Comparison of ENCODE assay signal across 13 cellular contexts in genomic region chr17:17073627-17074521, GRCh38. TPM values are rescaled to one million over a fixed set of nuclear protein-coding genes. Genes with fewer than 3 reads are reported as not detected.
DNase-seq lines count a peak whose midpoint lies in the region; ATAC-seq, FAIRE-seq and TF ChIP-seq lines count a peak whose summit lies in the region.
"Had no signal": no experiment of that assay in that cellular context is flagged by ENCODE, and none has a peak within 500 bp of the region (broad histone marks: within the 10 kb centered on the region; RNA-seq: fewer than 3 reads in every experiment).

No MANE protein-coding gene starts in this region.

- H3K4me3 ChIP-seq in HepG2 (replicated peaks in 1 of 3; ENCODE audit: insufficient read depth in 1 of 3, low read depth in 2 of 3, low read length in 3 of 3) (no peak overlapping the region), vagina (no peak overlapping the region), small intestine (ENCODE audit: low read depth in 1 of 2, low read length in 2 of 2) (no peak overlapping the region)
- H3K4me3 ChIP-seq: body of pancreas had no signal

- no peaks in the 10 kb centered on the region for H3K9me3 Mint-ChIP-seq in natural killer cell
- no peaks in the 10 kb centered on the region for H3K9me3 Mint-ChIP-seq in natural killer cell treated with Interleukin-12 subunit alpha and Interleukin-12 subunit beta and Interleukin-15 and Interleukin-18, amount 100 ng/mL, for 72 hours
- no peaks in the 10 kb centered on the region for H3K9me3 Mint-ChIP-seq in central memory CD8-positive, alpha-beta T cell
- no peaks in the 10 kb centered on the region for H3K9me3 Mint-ChIP-seq in activated T-helper 1 cell treated with anti-CD3 and anti-CD28 coated beads, Interleukin-12 subunit alpha, Interleukin-12 subunit beta, Interleukin-2, Interleukin-4 antibody, amounts not matched to agents 30 ng/mL and 10 ng/mL and 1 ng/mL, durations not matched to agents 14 hours and 24 hours and 36 hours

- no peaks in the 10 kb centered on the region for H3K27me3 ChIP-seq in HepG2 (ENCODE audit: control insufficient read depth in 1 of 2, insufficient read depth in 2 of 2, low read length in 2 of 2)
- H3K27me3 ChIP-seq in vagina: no peaks in the 10 kb centered on the region
- H3K27me3 ChIP-seq in small intestine (ENCODE audit: control insufficient read depth in 2 of 2, insufficient read depth in 2 of 2, low read length in 2 of 2): no peaks in the 10 kb centered on the region
- H3K27me3 ChIP-seq: body of pancreas had no signal

- ATAC-seq in natural killer cell: peak in 1 of 3 donors; percentile 14
- ATAC-seq in natural killer cell treated with Interleukin-12 subunit alpha and Interleukin-12 subunit beta and Interleukin-15 and Interleukin-18, amount 100 ng/mL, for 72 hours: no peak
- no peak for ATAC-seq in central memory CD8-positive, alpha-beta T cell (replicated peaks; ENCODE audit: extremely low read depth, poor library complexity, severe bottlenecking)
- no peak for ATAC-seq in HepG2
- no peak for ATAC-seq in GM18498 (IDR thresholded peaks at IDR 0.05; ENCODE audit: unreplicated experiment)
- ATAC-seq: body of pancreas; naive thymus-derived CD4-positive, alpha-beta T cell had no signal

- WGBS in HepG2 (ENCODE audit: low lambda C conversion rate): 93% methylated on average over 12 of the region's 13 CpGs
- WGBS in small intestine, 3 donors: 78 to 89% (median 86%) methylated on average over 13 of the region's 13 CpGs

- H3K4me2 ChIP-seq in HepG2 (ENCODE audit: low read depth, low read length): no peak overlapping the region

- TF ChIP-seq EP300 in HepG2 (IDR thresholded peaks at IDR 0.05; ENCODE audit: low read depth in 2 of 2, low read length in 2 of 2) (no peak), HepG2 (CRISPR knock-in tag; IDR thresholded peaks at IDR 0.05; ENCODE audit: borderline replicate concordance) (no peak)

- in situ Hi-C loops in HepG2 (cut with HindIII; ENCODE audit: extremely low pct_ligation_motif_present, low pct_unique_long_range_greater_than_20kb): no loop called here

- no peak for TF ChIP-seq POLR2A in HepG2 (IDR thresholded peaks at IDR 0.05; ENCODE audit: insufficient read depth in 1 of 2, low read depth in 2 of 2, low read length in 2 of 2)
- TF ChIP-seq POLR2A in vagina (IDR thresholded peaks at IDR 0.05): no peak

- CTCF ChIA-PET in HepG2 (lab: Yijun Ruan, JAX; ENCODE audit: low intra/inter-chr PET ratio, low total read pairs): no interaction called here

- H3K9me3 ChIP-seq in HepG2 (ENCODE audit: low read length) (0 out of 2 replicates have a peak, but pooled peaks cover 4% of the 10 kb centered on the region), vagina (no peaks in the 10 kb centered on the region), small intestine (ENCODE audit: control insufficient read depth, low read depth) (no peaks in the 10 kb centered on the region)
- H3K9me3 ChIP-seq: body of pancreas had no signal

- H3K36me3 Mint-ChIP-seq in natural killer cell: no peaks in the 10 kb centered on the region
- H3K36me3 Mint-ChIP-seq in natural killer cell treated with Interleukin-12 subunit alpha and Interleukin-12 subunit beta and Interleukin-15 and Interleukin-18, amount 100 ng/mL, for 72 hours: peaks cover 14% of the 10 kb centered on the region
- peaks cover 26% of the 10 kb centered on the region for H3K36me3 Mint-ChIP-seq in central memory CD8-positive, alpha-beta T cell (ENCODE audit: insufficient read depth)
- peaks cover 20% of the 10 kb centered on the region for H3K36me3 Mint-ChIP-seq in activated T-helper 1 cell treated with anti-CD3 and anti-CD28 coated beads, Interleukin-12 subunit alpha, Interleukin-12 subunit beta, Interleukin-2, Interleukin-4 antibody, amounts not matched to agents 30 ng/mL and 10 ng/mL and 1 ng/mL, durations not matched to agents 14 hours and 24 hours and 36 hours (ENCODE audit: low read depth)

- H3K4me1 Mint-ChIP-seq in natural killer cell: peaks cover 64 to 73% of the 10 kb centered on the region in 2 donors
- peaks cover 37 to 51% of the 10 kb centered on the region in 2 donors for H3K4me1 Mint-ChIP-seq in natural killer cell treated with Interleukin-12 subunit alpha and Interleukin-12 subunit beta and Interleukin-15 and Interleukin-18, amount 100 ng/mL, for 72 hours (ENCODE audit: low read depth in 2 of 2)
- peaks cover 79% of the 10 kb centered on the region for H3K4me1 Mint-ChIP-seq in central memory CD8-positive, alpha-beta T cell
- peaks cover 57% of the 10 kb centered on the region for H3K4me1 Mint-ChIP-seq in activated T-helper 1 cell treated with anti-CD3 and anti-CD28 coated beads, Interleukin-12 subunit alpha, Interleukin-12 subunit beta, Interleukin-2, Interleukin-4 antibody, amounts not matched to agents 30 ng/mL and 10 ng/mL and 1 ng/mL, durations not matched to agents 14 hours and 24 hours and 36 hours (ENCODE audit: low read depth)

- H3K9ac ChIP-seq in HepG2 (ENCODE audit: insufficient read depth, low read depth, low read length): no peak overlapping the region

- no peak for TF ChIP-seq RAD21 in HepG2 (CRISPR knock-in tag; IDR thresholded peaks at IDR 0.05)

- intact Hi-C loops in natural killer cell (cut with micrococcal nuclease) (no loop called here), HepG2 (cut with micrococcal nuclease; ENCODE audit: unreplicated experiment) (no loop called here), vagina (cut with DNase I) (no loop called here)
- intact Hi-C loops in activated T-helper 1 cell treated with anti-CD3 and anti-CD28 coated beads, Interleukin-12 subunit alpha, Interleukin-12 subunit beta, Interleukin-2, Interleukin-4 antibody, amounts not matched to agents 30 ng/mL and 10 ng/mL and 1 ng/mL, durations not matched to agents 14 hours and 24 hours and 36 hours (cut with micrococcal nuclease): no loop called here

- H2AFZ ChIP-seq in HepG2 (ENCODE audit: low read length): no peak overlapping the region

- TF ChIP-seq CTCF in natural killer cell (IDR thresholded peaks at IDR 0.05): no peak
- TF ChIP-seq CTCF in HepG2 (CRISPR knock-in tag; IDR thresholded peaks at IDR 0.05): no peak
- no peak for TF ChIP-seq CTCF in vagina (IDR thresholded peaks at IDR 0.05)

- peaks cover 28% of the 10 kb centered on the region for H3K79me2 ChIP-seq in HepG2 (ENCODE audit: insufficient read depth, low read length)

- peaks cover 36% of the 10 kb centered on the region for H3K4me1 ChIP-seq in HepG2 (ENCODE audit: insufficient read depth, low read length)
- peaks cover 81% of the 10 kb centered on the region for H3K4me1 ChIP-seq in vagina
- peaks cover 19 to 20% of the 10 kb centered on the region in 2 donors for H3K4me1 ChIP-seq in small intestine (ENCODE audit: control insufficient read depth in 2 of 2, insufficient read depth in 1 of 2, low read depth in 1 of 2, low read length in 1 of 2)

- peak overlapping the region; percentile 67 to 76 for H3K27ac Mint-ChIP-seq in natural killer cell
- no peak overlapping the region for H3K27ac Mint-ChIP-seq in natural killer cell treated with Interleukin-12 subunit alpha and Interleukin-12 subunit beta and Interleukin-15 and Interleukin-18, amount 100 ng/mL, for 72 hours
- peak overlapping the region; percentile 72 for H3K27ac Mint-ChIP-seq in central memory CD8-positive, alpha-beta T cell (ENCODE audit: low read depth)
- H3K27ac Mint-ChIP-seq in activated T-helper 1 cell treated with anti-CD3 and anti-CD28 coated beads, Interleukin-12 subunit alpha, Interleukin-12 subunit beta, Interleukin-2, Interleukin-4 antibody, amounts not matched to agents 30 ng/mL and 10 ng/mL and 1 ng/mL, durations not matched to agents 14 hours and 24 hours and 36 hours: no peak overlapping the region

- no peaks in the 10 kb centered on the region for H3K27me3 Mint-ChIP-seq in natural killer cell (ENCODE audit: low read depth in 2 of 2)
- no peaks in the 10 kb centered on the region for H3K27me3 Mint-ChIP-seq in natural killer cell treated with Interleukin-12 subunit alpha and Interleukin-12 subunit beta and Interleukin-15 and Interleukin-18, amount 100 ng/mL, for 72 hours
- no peaks in the 10 kb centered on the region for H3K27me3 Mint-ChIP-seq in central memory CD8-positive, alpha-beta T cell
- no peaks in the 10 kb centered on the region for H3K27me3 Mint-ChIP-seq in activated T-helper 1 cell treated with anti-CD3 and anti-CD28 coated beads, Interleukin-12 subunit alpha, Interleukin-12 subunit beta, Interleukin-2, Interleukin-4 antibody, amounts not matched to agents 30 ng/mL and 10 ng/mL and 1 ng/mL, durations not matched to agents 14 hours and 24 hours and 36 hours (ENCODE audit: insufficient read depth)
- H3K27me3 Mint-ChIP-seq: naive thymus-derived CD4-positive, alpha-beta T cell had no signal

- no peak for DNase-seq in natural killer cell
- DNase-seq in natural killer cell treated with Interleukin-12 subunit alpha and Interleukin-12 subunit beta and Interleukin-15 and Interleukin-18, amount 100 ng/mL, for 72 hours (ENCODE audit: low spot score): no peak
- DNase-seq in central memory CD8-positive, alpha-beta T cell (ENCODE audit: low spot score in 2 of 2): no peak
- no peak for DNase-seq in HepG2 (ENCODE audit: low spot score)
- no peak for DNase-seq in vagina (ENCODE audit: extremely low spot score in 2 of 2)
- DNase-seq in activated T-helper 1 cell treated with anti-CD3 and anti-CD28 coated beads, Interleukin-12 subunit alpha, Interleukin-12 subunit beta, Interleukin-2, Interleukin-4 antibody, amounts not matched to agents 30 ng/mL and 10 ng/mL and 1 ng/mL, durations not matched to agents 14 hours and 24 hours and 36 hours (ENCODE audit: low spot score): no peak
- no peak for DNase-seq in small intestine
- DNase-seq: MM.1S; naive thymus-derived CD4-positive, alpha-beta T cell; NCI-H446 treated with DMSO at 0.1 percent for 48 hours had no signal

- H3K27ac ChIP-seq in HepG2 (ENCODE audit: extremely low read length, insufficient read depth, low read length): no peak overlapping the region
- peak overlapping the region; percentile 64 for H3K27ac ChIP-seq in vagina
- no peak overlapping the region for H3K27ac ChIP-seq in small intestine (ENCODE audit: low read depth in 1 of 2, low read length in 1 of 2)
- H3K27ac ChIP-seq: body of pancreas had no signal

- H3K36me3 ChIP-seq in HepG2 (replicated peaks in 1 of 2; ENCODE audit: control insufficient read depth in 1 of 2, insufficient read depth in 2 of 2, low read length in 2 of 2) (peaks cover 3 to 20% of the 10 kb centered on the region in 2 experiments; a peak in 2 of 5 replicates), vagina (peaks cover 0 to 15% of the 10 kb centered on the region in 2 donors), small intestine (ENCODE audit: control insufficient read depth in 2 of 2, insufficient read depth in 2 of 2, low read length in 2 of 2) (peaks cover 0 to 3% of the 10 kb centered on the region in 2 donors)

- POLR2A ChIA-PET in HepG2 (lab: Yijun Ruan, JAX): no interaction called here

- no TSS peak for BruUV-seq in HepG2 (replicated peaks; lab: Mats Ljungman, UMichigan)

- no peak overlapping the region for H3K4me3 Mint-ChIP-seq in natural killer cell
- H3K4me3 Mint-ChIP-seq in natural killer cell treated with Interleukin-12 subunit alpha and Interleukin-12 subunit beta and Interleukin-15 and Interleukin-18, amount 100 ng/mL, for 72 hours: no peak overlapping the region
- H3K4me3 Mint-ChIP-seq in central memory CD8-positive, alpha-beta T cell: no peak overlapping the region
- no peak overlapping the region for H3K4me3 Mint-ChIP-seq in activated T-helper 1 cell treated with anti-CD3 and anti-CD28 coated beads, Interleukin-12 subunit alpha, Interleukin-12 subunit beta, Interleukin-2, Interleukin-4 antibody, amounts not matched to agents 30 ng/mL and 10 ng/mL and 1 ng/mL, durations not matched to agents 14 hours and 24 hours and 36 hours

- FAIRE-seq in HepG2 (lab: Jason Lieb, UNC) (no peak), small intestine (lab: Jason Lieb, UNC) (no peak)
- FAIRE-seq: GM18507 had no signal

- H4K20me1 ChIP-seq in HepG2 (ENCODE audit: insufficient read depth, low read length): no peaks in the 10 kb centered on the region

RNA-seq across cellular contexts. Expression of gene MPRIP, which starts 31.6 kb away (rescaled TPM):
- total RNA-seq in natural killer cell: 100 to 1,000 TPM; 225 to 272 (median 229) TPM
- 100 to 1,000 TPM; 158 to 216 TPM for total RNA-seq in natural killer cell treated with Interleukin-12 subunit alpha and Interleukin-12 subunit beta and Interleukin-15 and Interleukin-18, amount 100 ng/mL, for 72 hours
- total RNA-seq in HepG2 (2016; rRNA removed; fragmentation: Illumina TruSeq; extraction: Trizol): 43.6 and 50.2 TPM in 2 replicates
- 15.5 and 22.4 TPM in 2 replicates for total RNA-seq in HepG2 (2016; cell fraction: cytosol; rRNA removed; fragmentation: Illumina TruSeq; extraction: Trizol; ENCODE audit: low read depth)
- total RNA-seq in HepG2 (2016; cell fraction: insoluble cytoplasmic fraction; rRNA removed; fragmentation: Illumina TruSeq; extraction: Trizol): 35.4 and 49.2 TPM in 2 replicates
- total RNA-seq in HepG2 (2016; cell fraction: membrane; rRNA removed; fragmentation: Illumina TruSeq; extraction: Trizol): 44.2 and 45.8 TPM in 2 replicates
- total RNA-seq in HepG2 (2016; cell fraction: nucleus; rRNA removed; fragmentation: Illumina TruSeq; extraction: Trizol): 44.0 and 52.2 TPM in 2 replicates
- polyA plus RNA-seq in HepG2 (2011; rRNA removed): 42.9 and 52.4 TPM in 2 replicates
- polyA plus RNA-seq in HepG2 (2011; cell fraction: cytosol; rRNA removed): 27.7 and 33.6 TPM in 2 replicates
- 64.4 and 73.7 TPM in 2 replicates for polyA plus RNA-seq in HepG2 (2011; cell fraction: nucleus; rRNA removed)
- polyA plus RNA-seq in HepG2 (2012): 45.3 and 47.7 TPM in 2 replicates
- polyA plus RNA-seq in HepG2 (2016; cell fraction: cytosol; fragmentation: Illumina TruSeq; extraction: Trizol; ENCODE audit: low read depth): 21.2 and 23.7 TPM in 2 replicates
- 54.0 and 64.3 TPM in 2 replicates for polyA plus RNA-seq in HepG2 (2016; cell fraction: insoluble cytoplasmic fraction; fragmentation: Illumina TruSeq; extraction: Trizol; ENCODE audit: low read depth)
- 40.8 and 46.7 TPM in 2 replicates for polyA plus RNA-seq in HepG2 (2016; cell fraction: membrane; fragmentation: Illumina TruSeq; extraction: Trizol; ENCODE audit: low read depth)
- polyA plus RNA-seq in HepG2 (2016; cell fraction: nucleus; fragmentation: Illumina TruSeq; extraction: Trizol; ENCODE audit: insufficient read depth, low read depth): 98.9 and 100 TPM in 2 replicates
- polyA minus RNA-seq in HepG2 (2011; rRNA and poly(A)+ RNA removed; ENCODE audit: low replicate concordance): 85.4 and 275 TPM in 2 replicates
- polyA minus RNA-seq in HepG2 (2011; cell fraction: cytosol; rRNA and poly(A)+ RNA removed): 31.4 and 37.0 TPM in 2 replicates
- polyA minus RNA-seq in HepG2 (2011; cell fraction: nucleus; rRNA and poly(A)+ RNA removed): 58.5 and 70.9 TPM in 2 replicates
- 202 TPM for total RNA-seq in vagina
- total RNA-seq in activated T-helper 1 cell treated with anti-CD3 and anti-CD28 coated beads, Interleukin-12 subunit alpha, Interleukin-12 subunit beta, Interleukin-2, Interleukin-4 antibody, amounts not matched to agents 30 ng/mL and 10 ng/mL and 1 ng/mL, durations not matched to agents 14 hours and 24 hours and 36 hours: 169 and 175 TPM in 2 replicates
- 100 to 1,000 TPM in 2 of 3 donors, 10 to 100 TPM in 1; 98.9 to 233 (median 219) TPM for polyA plus RNA-seq in small intestine

Comparison
In these comparisons a context has a peak if more than half of its experiments do, and no peak if none do; other contexts are left out.
1. H3K27ac Mint-ChIP-seq: peak in natural killer cell (2 of 2) and central memory CD8-positive, alpha-beta T cell (single experiment); none in natural killer cell treated with Interleukin-12 subunit alpha and Interleukin-12 subunit beta and Interleukin-15 and Interleukin-18, amount 100 ng/mL, for 72 hours (0 of 2) and activated T-helper 1 cell treated with anti-CD3 and anti-CD28 coated beads, Interleukin-12 subunit alpha, Interleukin-12 subunit beta, Interleukin-2, Interleukin-4 antibody, amounts not matched to agents 30 ng/mL and 10 ng/mL and 1 ng/mL, durations not matched to agents 14 hours and 24 hours and 36 hours (single experiment).